ENCODE assay signal across 28 cellular contexts in genomic region chr2:238581126-238581525, GRCh38.
"Had no signal": no experiment of that assay in that cellular context is flagged by ENCODE, and none has a peak within 500 bp of the region (broad histone marks: within the 10 kb centered on the region; RNA-seq: fewer than 3 reads in every experiment).

No MANE protein-coding gene starts in this region.

- H3K36me3 ChIP-seq: ascending aorta, breast epithelium, cardiac muscle cell, colonic mucosa had no signal

- ATAC-seq: activated CD8-positive, alpha-beta T cell treated with anti-CD3 and anti-CD28 coated beads for 36 hours; activated naive CD8-positive, alpha-beta T cell treated with anti-CD3 and anti-CD28 coated beads, Interleukin-2, amount 50 U/mL, for 24 hours; esophagus mucosa had no signal

- H3K4me3 Mint-ChIP-seq: activated CD8-positive, alpha-beta T cell treated with anti-CD3 and anti-CD28 coated beads for 36 hours; activated naive CD4-positive, alpha-beta T cell treated with anti-CD3 and anti-CD28 coated beads for 36 hours; activated naive CD4-positive, alpha-beta T cell treated with anti-CD3 and anti-CD28 coated beads, Interleukin-2, amount 50 U/mL, for 24 hours; activated naive CD8-positive, alpha-beta T cell treated with anti-CD3 and anti-CD28 coated beads for 36 hours; activated naive CD8-positive, alpha-beta T cell treated with anti-CD3 and anti-CD28 coated beads, Interleukin-2, amount 50 U/mL, for 24 hours; activated T-helper 1 cell treated with anti-CD3 and anti-CD28 coated beads, Interleukin-12 subunit alpha, Interleukin-12 subunit beta, Interleukin-2, Interleukin-4 antibody, amounts not matched to agents 30 ng/mL and 10 ng/mL and 1 ng/mL, durations not matched to agents 14 hours and 24 hours and 36 hours; brain; dendritic cell treated with granulocyte-macrophage colony-stimulating factor and Interleukin-4, amounts not matched to agents 40 ng/mL and 50 ng/mL, for 4 days; endodermal cell had no signal

- H3K27me3 ChIP-seq: ascending aorta, breast epithelium, cardiac muscle cell, colonic mucosa had no signal

- H3K4me3 ChIP-seq: ascending aorta, breast epithelium, cardiac muscle cell, colonic mucosa, dorsolateral prefrontal cortex had no signal

- H3K27ac ChIP-seq: ascending aorta, breast epithelium, cardiac muscle cell, colonic mucosa, dorsolateral prefrontal cortex had no signal

- H3K9me3 ChIP-seq: ascending aorta, breast epithelium, colonic mucosa had no signal

- H3K4me1 ChIP-seq: ascending aorta, breast epithelium, colonic mucosa had no signal

- H3K4me1 Mint-ChIP-seq: activated naive CD4-positive, alpha-beta T cell treated with anti-CD3 and anti-CD28 coated beads, Interleukin-2, amount 50 U/mL, for 24 hours; activated naive CD8-positive, alpha-beta T cell treated with anti-CD3 and anti-CD28 coated beads for 36 hours; activated naive CD8-positive, alpha-beta T cell treated with anti-CD3 and anti-CD28 coated beads, Interleukin-2, amount 50 U/mL, for 24 hours; endodermal cell had no signal

- H3K27me3 Mint-ChIP-seq: activated naive CD4-positive, alpha-beta T cell treated with anti-CD3 and anti-CD28 coated beads, Interleukin-2, amount 50 U/mL, for 24 hours; activated naive CD8-positive, alpha-beta T cell treated with anti-CD3 and anti-CD28 coated beads for 36 hours; brain had no signal

- H3K36me3 Mint-ChIP-seq: activated naive CD4-positive, alpha-beta T cell treated with anti-CD3 and anti-CD28 coated beads, Interleukin-2, amount 50 U/mL, for 24 hours; activated naive CD8-positive, alpha-beta T cell treated with anti-CD3 and anti-CD28 coated beads for 36 hours; brain had no signal

- H3K27ac Mint-ChIP-seq: activated CD8-positive, alpha-beta T cell treated with anti-CD3 and anti-CD28 coated beads for 36 hours; activated naive CD4-positive, alpha-beta T cell treated with anti-CD3 and anti-CD28 coated beads for 36 hours; activated naive CD4-positive, alpha-beta T cell treated with anti-CD3 and anti-CD28 coated beads, Interleukin-2, amount 50 U/mL, for 24 hours; activated naive CD8-positive, alpha-beta T cell treated with anti-CD3 and anti-CD28 coated beads for 36 hours; activated naive CD8-positive, alpha-beta T cell treated with anti-CD3 and anti-CD28 coated beads, Interleukin-2, amount 50 U/mL, for 24 hours; activated T-helper 1 cell treated with anti-CD3 and anti-CD28 coated beads, Interleukin-12 subunit alpha, Interleukin-12 subunit beta, Interleukin-2, Interleukin-4 antibody, amounts not matched to agents 30 ng/mL and 10 ng/mL and 1 ng/mL, durations not matched to agents 14 hours and 24 hours and 36 hours; activated T-helper 2 cell treated with anti-CD3 and anti-CD28 coated beads, Interferon-gamma antibody, Interleukin-2, Interleukin-4, amounts not matched to agents 10 μg/mL and 5 μg/mL and 100 μg/mL, durations not matched to agents 14 hours and 24 hours and 36 hours; brain; dendritic cell treated with granulocyte-macrophage colony-stimulating factor and Interleukin-4, amounts not matched to agents 40 ng/mL and 50 ng/mL, for 4 days; endodermal cell had no signal

- DNase-seq: activated CD4-positive, alpha-beta T cell treated with anti-CD3 and anti-CD28 coated beads for 48 hours; activated CD4-positive, alpha-beta T cell treated with anti-CD3 and anti-CD28 coated beads, Interleukin-2, amount 50 U/mL, for 1 hour; activated CD4-positive, alpha-beta T cell treated with anti-CD3 and anti-CD28 coated beads, Interleukin-2, amount 50 U/mL, for 48 hours; activated CD4-positive, CD25-positive, alpha-beta regulatory T cell; activated CD8-positive, alpha-beta memory T cell treated with anti-CD3 and anti-CD28 coated beads for 24 hours; activated CD8-positive, alpha-beta T cell treated with anti-CD3 and anti-CD28 coated beads for 36 hours; activated effector memory CD4-positive, alpha-beta T cell treated with anti-CD3 and anti-CD28 coated beads, Interleukin-2, amount 50 U/mL, for 16 hours; activated naive CD4-positive, alpha-beta T cell treated with anti-CD3 and anti-CD28 coated beads for 36 hours; activated naive CD8-positive, alpha-beta T cell treated with anti-CD3 and anti-CD28 coated beads for 36 hours; activated naive CD8-positive, alpha-beta T cell treated with anti-CD3 and anti-CD28 coated beads, Interleukin-2, amount 50 U/mL, for 24 hours; activated T-cell treated with anti-CD3 and anti-CD28 coated beads, Interleukin-2, amount 50 U/mL, for 48 hours; central memory CD4-positive, alpha-beta T cell; cerebellar nuclear complex; colonic mucosa; dorsolateral prefrontal cortex; effector memory CD4-positive, alpha-beta T cell; endodermal cell; T-helper 1 cell; T-helper 2 cell had no signal
